In genomic region chr16:15782573-15783365, GRCh38 we compare ENCODE assay signal across 17 cellular contexts.
A peak's percentile ranks its signal among the peaks of the same experiment; 100 is the strongest.
DNase-seq lines count a peak whose midpoint lies in the region; TF ChIP-seq lines count a peak whose summit lies in the region.
"Had no signal": no experiment of that assay in that cellular context is flagged by ENCODE, and none has a peak within 500 bp of the region (broad histone marks: within the 10 kb centered on the region; RNA-seq: fewer than 3 reads in every experiment).

No MANE protein-coding gene starts in this region.

- intact Hi-C loops in ovary (cut with DNase I) = no loop called here

- no peak overlapping the region for H3K27ac Mint-ChIP-seq in chondrocyte (ENCODE audit: unreplicated experiment)
- H3K27ac Mint-ChIP-seq: CD14-positive monocyte, mesothelial cell of epicardium had no signal

- DNase-seq in NCI-H146 (lab: John Stamatoyannopoulos, UW) = peak; percentile 12
- DNase-seq in NCI-H146 treated with DMSO at 0.1 percent for 48 hours (lab: John Stamatoyannopoulos, UW; ENCODE audit: unreplicated experiment) = no peak
- DNase-seq in NAMALWA (ENCODE audit: low spot score) = peak; percentile 30
- no peak for DNase-seq in chondrocyte (ENCODE audit: low spot score)
- no peak for DNase-seq in NCI-H774 (lab: John Stamatoyannopoulos, UW)
- no peak for DNase-seq in GM03348 (ENCODE audit: low spot score)
- DNase-seq in ovary = no peak
- DNase-seq: body of pancreas, NCI-H1417 treated with DMSO at 0.1 percent for 48 hours, NCI-H345, trophoblast cell had no signal

- H3K27me3 Mint-ChIP-seq in chondrocyte (ENCODE audit: low read depth) = peaks cover 3% of the 10 kb centered on the region

- H3K36me3 ChIP-seq in neuron (ENCODE audit: insufficient read depth, low read length) (no peaks in the 10 kb centered on the region), ovary (no peaks in the 10 kb centered on the region)

- TF ChIP-seq EP300 in ovary (IDR thresholded peaks at IDR 0.05) = no peak

- H3K4me3 ChIP-seq in neuron (ENCODE audit: low read length) (no peak overlapping the region), ovary (no peak overlapping the region)
- H3K4me3 ChIP-seq: body of pancreas, hepatocyte, SK-N-MC, skin epidermis had no signal

- peak overlapping the region; percentile 91 for H2AFZ ChIP-seq in neuron (ENCODE audit: low read depth, low read length)
- H2AFZ ChIP-seq: hepatocyte had no signal

- no peaks in the 10 kb centered on the region for H3K9me3 Mint-ChIP-seq in chondrocyte (ENCODE audit: low read depth)
- H3K9me3 Mint-ChIP-seq: mesothelial cell of epicardium had no signal

- TF ChIP-seq POLR2A in ovary (IDR thresholded peaks at IDR 0.05) = no peak

- TF ChIP-seq CTCF in chondrocyte (IDR thresholded peaks at IDR 0.05) = peak; percentile 19
- no peak for TF ChIP-seq CTCF in ovary (IDR thresholded peaks at IDR 0.05)

- no peak overlapping the region for H3K27ac ChIP-seq in ovary
- H3K27ac ChIP-seq: body of pancreas, hepatocyte, SK-N-MC, skin epidermis had no signal

- 65 to 76% (median 69%) methylated on average over 13 of the region's 13 CpGs for WGBS in ovary, 3 donors

- H3K4me1 Mint-ChIP-seq in chondrocyte (ENCODE audit: low read depth) = no peaks in the 10 kb centered on the region
- H3K4me1 Mint-ChIP-seq: CD14-positive monocyte, mesothelial cell of epicardium had no signal

- no peaks in the 10 kb centered on the region for H3K4me1 ChIP-seq in neuron (ENCODE audit: insufficient read depth, low read length)
- no peaks in the 10 kb centered on the region for H3K4me1 ChIP-seq in ovary (ENCODE audit: insufficient read depth)
- H3K4me1 ChIP-seq: body of pancreas had no signal

- peaks cover 7% of the 10 kb centered on the region for H3K36me3 Mint-ChIP-seq in chondrocyte (ENCODE audit: low read depth)
- H3K36me3 Mint-ChIP-seq: CD14-positive monocyte, mesothelial cell of epicardium had no signal

- H3K4me3 Mint-ChIP-seq in chondrocyte (ENCODE audit: unreplicated experiment) = no peak overlapping the region
- H3K4me3 Mint-ChIP-seq: CD14-positive monocyte, mesothelial cell of epicardium had no signal

- H3K9me3 ChIP-seq in neuron (ENCODE audit: low read length) (peaks cover 3% of the 10 kb centered on the region), ovary (no peaks in the 10 kb centered on the region)
- H3K9me3 ChIP-seq: body of pancreas had no signal

- H3K27me3 ChIP-seq in neuron (ENCODE audit: insufficient read depth, low read length) = no peaks in the 10 kb centered on the region
- no peaks in the 10 kb centered on the region for H3K27me3 ChIP-seq in ovary
- H3K27me3 ChIP-seq: body of pancreas, hepatocyte had no signal

Comparison
In these comparisons a context has a peak if more than half of its experiments do, and no peak if none do; other contexts are left out.
1. DNase-seq: peak in NCI-H146 (single experiment) and NAMALWA (single experiment); none in NCI-H146 treated with DMSO at 0.1 percent for 48 hours (single experiment), chondrocyte (single experiment), NCI-H774 (single experiment), GM03348 (single experiment) and ovary (0 of 5).